7 cellular contexts compared by ENCODE assay signal in genomic region chr2:27381577-27382181, GRCh38. TPM values are rescaled to one million over a fixed set of nuclear protein-coding genes. Genes with fewer than 3 reads are reported as not detected.
DNase-seq lines count a peak whose midpoint lies in the region; ATAC-seq and TF ChIP-seq lines count a peak whose summit lies in the region.
"Had no signal": no experiment of that assay in that cellular context is flagged by ENCODE, and none has a peak within 500 bp of the region (broad histone marks: within the 10 kb centered on the region; RNA-seq: fewer than 3 reads in every experiment).

No MANE protein-coding gene starts in this region.

- H3K4me1 ChIP-seq in BE2C: no peaks in the 10 kb centered on the region
- peaks cover 23% of the 10 kb centered on the region for H3K4me1 ChIP-seq in lower lobe of right lung

- no peak for ATAC-seq in lower lobe of right lung
- ATAC-seq in HG02970 (IDR thresholded peaks at IDR 0.05; ENCODE audit: low FRiP score, unreplicated experiment): no peak

- DNase-seq in BE2C: no peak
- no peak for DNase-seq in SK-N-MC (ENCODE audit: low read depth, low spot score)
- no peak for DNase-seq in lower lobe of right lung
- no peak for DNase-seq in middle frontal gyrus (ENCODE audit: extremely low spot score, low spot score)
- no peak for DNase-seq in central memory CD4-positive, alpha-beta T cell
- DNase-seq: right cardiac atrium had no signal

- no peak overlapping the region for H3K9ac ChIP-seq in SK-N-MC (ENCODE audit: insufficient read length)

- peak overlapping the region; percentile 92 for H3K4me3 ChIP-seq in BE2C (ENCODE audit: low read depth, low read length)
- H3K4me3 ChIP-seq in SK-N-MC: no peak overlapping the region
- no peak overlapping the region for H3K4me3 ChIP-seq in lower lobe of right lung

- H3K27me3 ChIP-seq in BE2C (no peaks in the 10 kb centered on the region), lower lobe of right lung (ENCODE audit: low read depth) (no peaks in the 10 kb centered on the region)

- TF ChIP-seq CTCF in BE2C (IDR thresholded peaks at IDR 0.05; ENCODE audit: low read depth, low read length) (no peak), lower lobe of right lung (IDR thresholded peaks at IDR 0.05) (no peak)

- H3K36me3 ChIP-seq in BE2C (peaks cover 68% of the 10 kb centered on the region), SK-N-MC (ENCODE audit: insufficient read depth, low read length) (peaks cover 72% of the 10 kb centered on the region), lower lobe of right lung (peaks cover 69% of the 10 kb centered on the region)

- intact Hi-C loops in lower lobe of right lung (cut with DNase I): no loop called here

- H3K27ac ChIP-seq in SK-N-MC (peak overlapping the region; percentile 92), lower lobe of right lung (peak overlapping the region; percentile 91)

- H3K9me3 ChIP-seq in BE2C (no peaks in the 10 kb centered on the region), SK-N-MC (ENCODE audit: low read depth, low read length) (no peaks in the 10 kb centered on the region), lower lobe of right lung (no peaks in the 10 kb centered on the region)

RNA-seq across cellular contexts. Expression of gene ZNF513, which starts 1.1 kb away (rescaled TPM):
- polyA plus RNA-seq in BE2C (2012; ENCODE audit: insufficient read depth, insufficient read length, low read depth): 95.0 TPM
- 13.9 TPM for total RNA-seq in lower lobe of right lung

RNA-seq across cellular contexts. Expression of gene SNX17, which starts 11.3 kb away (rescaled TPM):
- polyA plus RNA-seq in BE2C (2012; ENCODE audit: insufficient read depth, insufficient read length, low read depth): 207 TPM
- 107 TPM for total RNA-seq in lower lobe of right lung

RNA-seq across cellular contexts. Expression of gene EIF2B4, which starts 11.5 kb away (rescaled TPM):
- 99.5 TPM for polyA plus RNA-seq in BE2C (2012; ENCODE audit: insufficient read depth, insufficient read length, low read depth)
- total RNA-seq in lower lobe of right lung: 32.9 TPM

RNA-seq across cellular contexts. Expression of gene GTF3C2, which starts 25.1 kb away (rescaled TPM):
- 144 TPM for polyA plus RNA-seq in BE2C (2012; ENCODE audit: insufficient read depth, insufficient read length, low read depth)
- 56.4 TPM for total RNA-seq in lower lobe of right lung

RNA-seq across cellular contexts. Expression of gene PPM1G, which starts 27.7 kb away (rescaled TPM):
- 238 TPM for polyA plus RNA-seq in BE2C (2012; ENCODE audit: insufficient read depth, insufficient read length, low read depth)
- total RNA-seq in lower lobe of right lung: 52.0 TPM
